In genomic region chr2:86584164-86584913, GRCh38 we compare ENCODE assay signal across 8 cellular contexts. TPM values are rescaled to one million over a fixed set of nuclear protein-coding genes. Genes with fewer than 3 reads are reported as not detected.
DNase-seq lines count a peak whose midpoint lies in the region; ATAC-seq, FAIRE-seq and TF ChIP-seq lines count a peak whose summit lies in the region.

No MANE protein-coding gene starts in this region.

- no peak for FAIRE-seq in RCC 7860 (lab: Jason Lieb, UNC)

- DNase-seq in CD8-positive, alpha-beta T cell: peak in 1 of 7 experiments; percentile 18
- DNase-seq in SKM-1 (lab: John Stamatoyannopoulos, UW; ENCODE audit: unreplicated experiment) (peak; percentile 20), left cardiac atrium (no peak), NCI-H1930 (lab: John Stamatoyannopoulos, UW) (no peak), RCC 7860 (ENCODE audit: low spot score) (no peak), NCI-H128 (lab: John Stamatoyannopoulos, UW; ENCODE audit: unreplicated experiment) (no peak)

- CTCF ChIA-PET in CD8-positive, alpha-beta T cell (lab: Charles Lee): interaction anchor here (0.6 kb wide), 1 partner anchor 1608 kb away, joined by 4 read pairs; no protein-coding TSS in a partner anchor

- no peaks in the 10 kb centered on the region for H3K9me3 Mint-ChIP-seq in CD8-positive, alpha-beta T cell

- ATAC-seq in CD8-positive, alpha-beta T cell: peak; percentile 85
- ATAC-seq in GM21526 (IDR thresholded peaks at IDR 0.05; ENCODE audit: low FRiP score, unreplicated experiment) (peak; percentile 75), left cardiac atrium (peak; percentile 34 to 77), GM21723 (IDR thresholded peaks at IDR 0.05; ENCODE audit: unreplicated experiment) (no peak)

- H3K27me3 ChIP-seq in CD8-positive, alpha-beta T cell (ENCODE audit: insufficient read depth, low read length): no peaks in the 10 kb centered on the region

- intact Hi-C loops in CD8-positive, alpha-beta T cell (cut with DNase I, micrococcal nuclease): loop anchor here in 1 of 2 experiments (5.0 kb wide), 1 partner anchor 38 kb away; the partner anchor contains the start of gene RNF103
- intact Hi-C loops in left cardiac atrium (cut with DNase I): no loop called here

- no peaks in the 10 kb centered on the region for H3K36me3 ChIP-seq in CD8-positive, alpha-beta T cell (ENCODE audit: insufficient read depth, low read length)

- H3K4me3 ChIP-seq in CD8-positive, alpha-beta T cell (ENCODE audit: low read depth, low read length): no peak overlapping the region

- no peak for TF ChIP-seq CTCF in CD8-positive, alpha-beta T cell (IDR thresholded peaks at IDR 0.05)

- H3K4me1 ChIP-seq in CD8-positive, alpha-beta T cell (ENCODE audit: insufficient read depth, low read length): peaks cover 14% of the 10 kb centered on the region

- POLR2A ChIA-PET in CD8-positive, alpha-beta T cell (lab: Charles Lee): interaction anchor here (1.0 to 1.5 kb wide), 5 partner anchors 20 to 320 kb away, joined by 3 to 4 read pairs (median 4); partner anchors contain the start of gene KDM3A

- H3K9me3 ChIP-seq in CD8-positive, alpha-beta T cell (ENCODE audit: low read length): no peaks in the 10 kb centered on the region

- peaks cover 18% of the 10 kb centered on the region for H3K4me1 Mint-ChIP-seq in CD8-positive, alpha-beta T cell (ENCODE audit: low read depth)

- no peak overlapping the region for H3K27ac ChIP-seq in CD8-positive, alpha-beta T cell (ENCODE audit: low read depth, low read length)

- H3K27ac Mint-ChIP-seq in CD8-positive, alpha-beta T cell: peak overlapping the region; percentile 92

- H3K36me3 Mint-ChIP-seq in CD8-positive, alpha-beta T cell: no peaks in the 10 kb centered on the region

- peak overlapping the region; percentile 38 for H3K4me3 Mint-ChIP-seq in CD8-positive, alpha-beta T cell

- no peaks in the 10 kb centered on the region for H3K27me3 Mint-ChIP-seq in CD8-positive, alpha-beta T cell (ENCODE audit: low read depth)

RNA-seq across cellular contexts. Expression of gene CHMP3, which starts 21.1 kb away (rescaled TPM):
- 10 to 100 TPM; 61.0 to 63.2 TPM for total RNA-seq in CD8-positive, alpha-beta T cell
- total RNA-seq in left cardiac atrium: 100 to 1,000 TPM; 146 to 152 TPM

RNA-seq across cellular contexts. Expression of gene RNF103, which starts 39.3 kb away (rescaled TPM):
- total RNA-seq in CD8-positive, alpha-beta T cell: 100 to 1,000 TPM; 118 to 120 TPM
- total RNA-seq in left cardiac atrium: 10 to 100 TPM; 32.2 to 43.9 TPM
